1 cellular context compared by ENCODE assay signal in genomic region chr6:150195996-150196417, GRCh38.
TF ChIP-seq lines count a peak whose summit lies in the region.

No MANE protein-coding gene starts in this region.

TF ChIP-seq in K562, 482 proteins besides CTCF, POLR2A, EP300 and RAD21 (continued from another document):
- TF ChIP-seq ZFP1 (CRISPR knock-in tag; IDR thresholded peaks at IDR 0.05), result no peak
- TF ChIP-seq, protein P1, sequence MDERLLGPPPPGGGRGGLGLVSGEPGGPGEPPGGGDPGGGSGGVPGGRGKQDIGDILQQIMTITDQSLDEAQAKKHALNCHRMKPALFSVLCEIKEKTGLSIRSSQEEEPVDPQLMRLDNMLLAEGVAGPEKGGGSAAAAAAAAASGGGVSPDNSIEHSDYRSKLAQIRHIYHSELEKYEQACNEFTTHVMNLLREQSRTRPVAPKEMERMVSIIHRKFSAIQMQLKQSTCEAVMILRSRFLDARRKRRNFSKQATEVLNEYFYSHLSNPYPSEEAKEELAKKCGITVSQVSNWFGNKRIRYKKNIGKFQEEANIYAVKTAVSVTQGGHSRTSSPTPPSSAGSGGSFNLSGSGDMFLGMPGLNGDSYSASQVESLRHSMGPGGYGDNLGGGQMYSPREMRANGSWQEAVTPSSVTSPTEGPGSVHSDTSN (CRISPR knock-in tag; IDR thresholded peaks at IDR 0.05; ENCODE audit: low read depth), result no peak
- TF ChIP-seq, protein P1 (tag; conservative IDR thresholded peaks at IDR 0.05; ENCODE audit: low read depth), result peak; percentile 98
- TF ChIP-seq ZNF695 (CRISPR knock-in tag; IDR thresholded peaks at IDR 0.05), result no peak
- TF ChIP-seq NR2C2 (CRISPR knock-in tag; IDR thresholded peaks at IDR 0.05), result no peak
- peak; percentile 20; the same call in 1 of the 2 replicates for TF ChIP-seq NR2C2 (tag; IDR thresholded peaks at IDR 0.05)
- no peak for TF ChIP-seq ZNF780A (CRISPR knock-in tag; IDR thresholded peaks at IDR 0.05)
- no peak for TF ChIP-seq TFAM (CRISPR knock-in tag; conservative IDR thresholded peaks at IDR 0.05)
- TF ChIP-seq, protein P2, sequence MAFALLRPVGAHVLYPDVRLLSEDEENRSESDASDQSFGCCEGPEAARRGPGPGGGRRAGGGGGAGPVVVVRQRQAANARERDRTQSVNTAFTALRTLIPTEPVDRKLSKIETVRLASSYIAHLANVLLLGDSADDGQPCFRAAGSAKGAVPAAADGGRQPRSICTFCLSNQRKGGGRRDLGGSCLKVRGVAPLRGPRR (CRISPR knock-in tag; IDR thresholded peaks at IDR 0.05), result no peak
- TF ChIP-seq MAFF (IDR thresholded peaks at IDR 0.05; ENCODE audit: low read length), result no peak
- no peak for TF ChIP-seq HLTF (IDR thresholded peaks at IDR 0.05)
- TF ChIP-seq RNF2 (IDR thresholded peaks at IDR 0.05), result no peak
- peak; percentile 23 for TF ChIP-seq PRDM10 (IDR thresholded peaks at IDR 0.05; ENCODE audit: partially characterized antibody)
- TF ChIP-seq XRCC3 (IDR thresholded peaks at IDR 0.05), result no peak
- TF ChIP-seq NR2C1 (IDR thresholded peaks at IDR 0.05), result no peak
- TF ChIP-seq NR2C1 (tag; IDR thresholded peaks at IDR 0.05), result no peak
- TF ChIP-seq AFF1 (IDR thresholded peaks at IDR 0.05; ENCODE audit: low read depth in 1 of 2, partially characterized antibody in 2 of 2), result no peak
